In genomic region chr5:123044926-123045617, GRCh38 we compare ENCODE assay signal across 20 cellular contexts. TPM values are rescaled to one million over a fixed set of nuclear protein-coding genes. Genes with fewer than 3 reads are reported as not detected.
"Had no signal": no experiment of that assay in that cellular context is flagged by ENCODE, and none has a peak within 500 bp of the region (broad histone marks: within the 10 kb centered on the region; RNA-seq: fewer than 3 reads in every experiment).

No MANE protein-coding gene starts in this region.

- H3K9me3 ChIP-seq: ovary, suprapubic skin, tibial artery, upper lobe of right lung, vagina had no signal

- H3K4me2 ChIP-seq: neural progenitor cell had no signal

- H3K36me3 ChIP-seq: neural progenitor cell, ovary, suprapubic skin, tibial artery, upper lobe of right lung, vagina had no signal

- H3K4me3 ChIP-seq: neural progenitor cell, ovary, suprapubic skin, tibial artery, upper lobe of right lung, vagina had no signal

- H3K4me1 ChIP-seq: neural progenitor cell, suprapubic skin, tibial artery, upper lobe of right lung, vagina had no signal

- H3K27me3 ChIP-seq: ovary, suprapubic skin, tibial artery, upper lobe of right lung, vagina had no signal

- H3K9ac ChIP-seq: neural progenitor cell had no signal

- H3K27ac ChIP-seq: neural progenitor cell, ovary, suprapubic skin, tibial artery, upper lobe of right lung, vagina had no signal

- DNase-seq: foreskin melanocyte; head of caudate nucleus; hippocampal formation; kidney glomerular epithelial cell; mammary epithelial cell; natural killer cell; nucleus accumbens; ovary; right cardiac atrium; stimulated activated CD4-positive, alpha-beta T cell treated with anti-CD3 and anti-CD28 coated beads, Interleukin-4, amount 100 ng/mL, for 1 hour; stimulated activated CD8-positive, alpha-beta memory T cell treated with anti-CD3 and anti-CD28 coated beads, Interleukin-4, amount 100 ng/mL, for 48 hours; stimulated activated naive CD8-positive, alpha-beta T cell treated with anti-CD3 and anti-CD28 coated beads, Interleukin-15, Interleukin-2, amounts not matched to agents 100 U/mL and 50 U/mL, for 24 hours; tibial artery; upper lobe of right lung had no signal

- H2AFZ ChIP-seq: neural progenitor cell had no signal

- ATAC-seq: left lobe of liver; natural killer cell; right cardiac atrium; stimulated activated effector memory CD8-positive, alpha-beta T cell treated with anti-CD3 and anti-CD28 coated beads, Interleukin-12 subunit alpha, Interleukin-12 subunit beta, amount 100 ng/mL, for 72 hours; stimulated activated naive CD8-positive, alpha-beta T cell treated with anti-CD3 and anti-CD28 coated beads, Interleukin-15, Interleukin-2, amounts not matched to agents 100 U/mL and 50 U/mL, for 24 hours; upper lobe of right lung had no signal

RNA-seq across cellular contexts. Expression of gene PPIC, which starts 8.5 kb away (rescaled TPM):
- total RNA-seq: natural killer cell had no signal

RNA-seq across cellular contexts. Expression of gene PRDM6, which starts 44.0 kb away (rescaled TPM):
- total RNA-seq: epithelial cell of proximal tubule, natural killer cell had no signal
